24 cellular contexts compared by ENCODE assay signal in genomic region chr17:80598813-80599545, GRCh38. TPM values are rescaled to one million over a fixed set of nuclear protein-coding genes. Genes with fewer than 3 reads are reported as not detected.
DNase-seq lines count a peak whose midpoint lies in the region; ATAC-seq, FAIRE-seq and TF ChIP-seq lines count a peak whose summit lies in the region.
"Had no signal": no experiment of that assay in that cellular context is flagged by ENCODE, and none has a peak within 500 bp of the region (broad histone marks: within the 10 kb centered on the region; RNA-seq: fewer than 3 reads in every experiment).

No MANE protein-coding gene starts in this region.

- H3K4me1 ChIP-seq in GM12878 (ENCODE audit: control insufficient read depth, insufficient read depth, low read length) (peaks cover 6% of the 10 kb centered on the region; the same call in 1 of the 2 replicates), small intestine (ENCODE audit: control insufficient read depth in 2 of 2, insufficient read depth in 1 of 2, low read depth in 1 of 2, low read length in 1 of 2) (peaks cover 13 to 20% of the 10 kb centered on the region in 2 donors)
- H3K4me1 ChIP-seq: parathyroid adenoma had no signal

- H3K36me3 Mint-ChIP-seq in activated CD4-positive, alpha-beta T cell treated with anti-CD3 and anti-CD28 coated beads for 36 hours (ENCODE audit: low read depth) = peaks cover 26% of the 10 kb centered on the region

- CTCF ChIA-PET in activated CD4-positive, alpha-beta T cell treated with anti-CD3 and anti-CD28 coated beads for 36 hours (lab: Charles Lee) = interaction anchor here (0.8 to 1.2 kb wide), 2 partner anchors 21 to 190 kb away, joined by 3 read pairs; no protein-coding TSS in a partner anchor
- CTCF ChIA-PET in GM12878 (lab: Yijun Ruan, JAX) = interaction anchor here (0.6 to 0.9 kb wide), 3 partner anchors 16 to 23 kb away, joined by 3 read pairs; no protein-coding TSS in a partner anchor

- intact Hi-C loops in activated CD4-positive, alpha-beta T cell treated with anti-CD3 and anti-CD28 coated beads for 36 hours (cut with DNase I, micrococcal nuclease) = loop anchor here in 1 of 2 experiments (5.0 kb wide), 1 partner anchor 78 kb away; no protein-coding TSS in a partner anchor
- intact Hi-C loops in GM12878 (cut with micrococcal nuclease; ENCODE audit: unreplicated experiment) = no loop called here

- TF ChIP-seq EP300 in GM12878 (IDR thresholded peaks at IDR 0.05; ENCODE audit: borderline replicate concordance in 1 of 2, control insufficient read depth in 1 of 2, low read depth in 2 of 2, low read length in 2 of 2) = no peak

- no peak overlapping the region for H3K4me3 ChIP-seq in GM12878
- no peak overlapping the region for H3K4me3 ChIP-seq in small intestine (ENCODE audit: low read depth in 1 of 2, low read length in 2 of 2)
- H3K4me3 ChIP-seq in brain microvascular endothelial cell (ENCODE audit: low read depth, low read length) = no peak overlapping the region
- H3K4me3 ChIP-seq: BLaER1 treated with 17β-estradiol and CSF1 and Interleukin-3, amounts not matched to agents 10 nM and 100 nM; upper lobe of left lung had no signal

- RAD21 ChIA-PET in GM12878 (lab: Charles Lee; ENCODE audit: unreplicated experiment) = no interaction called here

- H3K4me3 Mint-ChIP-seq in activated CD4-positive, alpha-beta T cell treated with anti-CD3 and anti-CD28 coated beads for 36 hours = no peak overlapping the region
- H3K4me3 Mint-ChIP-seq: activated naive CD4-positive, alpha-beta T cell treated with anti-CD3 and anti-CD28 coated beads for 36 hours; H9; stimulated activated naive CD8-positive, alpha-beta T cell treated with anti-CD3 and anti-CD28 coated beads, Interleukin-15, Interleukin-2, amounts not matched to agents 100 ng/mL and 50 ng/mL, for 24 hours had no signal

- no peak overlapping the region for H3K9ac ChIP-seq in GM12878 (ENCODE audit: control insufficient read depth, insufficient read depth, low read length)
- H3K9ac ChIP-seq: BLaER1 treated with 17β-estradiol and CSF1 and Interleukin-3, amounts not matched to agents 10 nM and 100 nM; parathyroid adenoma had no signal

- peaks cover 0 to 2% of the 10 kb centered on the region in 2 experiments; a peak in 2 of 4 replicates for H3K36me3 ChIP-seq in GM12878 (ENCODE audit: control insufficient read depth in 2 of 2, insufficient read depth in 2 of 2, low read length in 1 of 2)
- no peaks in the 10 kb centered on the region for H3K36me3 ChIP-seq in small intestine (ENCODE audit: control insufficient read depth in 2 of 2, insufficient read depth in 2 of 2, low read length in 2 of 2)
- H3K36me3 ChIP-seq in brain microvascular endothelial cell (replicated peaks) = no peaks in the 10 kb centered on the region
- H3K36me3 ChIP-seq: upper lobe of left lung had no signal

- SMC1A ChIA-PET in GM12878 (lab: Charles Lee; ENCODE audit: uncharacterized antibody, unreplicated experiment) = no interaction called here

- no peak for DNase-seq in activated CD4-positive, alpha-beta T cell treated with anti-CD3 and anti-CD28 coated beads for 36 hours
- no peak for DNase-seq in activated CD4-positive, alpha-beta T cell treated with anti-CD3 and anti-CD28 coated beads, Interleukin-2, amount 50 U/mL, for 1 hour
- DNase-seq in NCI-H82 (lab: John Stamatoyannopoulos, UW) (peak; percentile 86), GM12878 (ENCODE audit: low read depth, low spot score) (no peak), small intestine (no peak), brain microvascular endothelial cell (no peak)
- DNase-seq: activated CD4-positive, alpha-beta T cell treated with anti-CD3 and anti-CD28 coated beads, Interleukin-2, amount 10 ng/mL, durations not matched to agents 24 days and 14 days; activated T-cell treated with anti-CD3 and anti-CD28 coated beads for 4 hours; cortex of kidney; foreskin fibroblast; H9; hypothalamus; NCI-H2029 treated with DMSO at 0.1 percent for 48 hours; SW 1271; upper lobe of left lung had no signal

- POLR2A ChIA-PET in activated CD4-positive, alpha-beta T cell treated with anti-CD3 and anti-CD28 coated beads for 36 hours (lab: Charles Lee) = no interaction called here
- POLR2A ChIA-PET in GM12878 (lab: Charles Lee) = no interaction called here

- no peak for TF ChIP-seq RAD21 in GM12878 (IDR thresholded peaks at IDR 0.05; ENCODE audit: insufficient read depth, low read depth, low read length)

- no peak for TF ChIP-seq POLR2A in GM12878 (IDR thresholded peaks at IDR 0.05; ENCODE audit: low read depth, low read length)

- no peaks in the 10 kb centered on the region for H3K27me3 Mint-ChIP-seq in activated CD4-positive, alpha-beta T cell treated with anti-CD3 and anti-CD28 coated beads for 36 hours
- H3K27me3 Mint-ChIP-seq: activated CD4-positive, alpha-beta T cell treated with anti-CD3 and anti-CD28 coated beads, Interleukin-2, amount 10 ng/mL, durations not matched to agents 24 days and 14 days; stimulated activated naive CD8-positive, alpha-beta T cell treated with anti-CD3 and anti-CD28 coated beads, Interleukin-15, Interleukin-2, amounts not matched to agents 100 ng/mL and 50 ng/mL, for 24 hours had no signal

- no peak overlapping the region for H3K4me2 ChIP-seq in GM12878 (ENCODE audit: control insufficient read depth, insufficient read depth)
- H3K4me2 ChIP-seq: BLaER1 treated with 17β-estradiol and CSF1 and Interleukin-3, amounts not matched to agents 10 nM and 100 nM had no signal

- H2AFZ ChIP-seq in GM12878 (ENCODE audit: control insufficient read depth, low read depth, low read length) = no peak overlapping the region
- H2AFZ ChIP-seq: parathyroid adenoma had no signal

- 95% methylated on average over 9 of the region's 9 CpGs for WGBS in GM12878 (ENCODE audit: insufficient coverage, insufficient replicate concordance, low lambda C conversion rate, missing lambda C conversion rate)
- 66 to 83% (median 79%) methylated on average over 9 of the region's 9 CpGs for WGBS in small intestine, 3 donors

- peaks cover 26% of the 10 kb centered on the region for H3K79me2 ChIP-seq in GM12878 (ENCODE audit: control insufficient read depth, insufficient read depth, low read length)

- H3K9me3 Mint-ChIP-seq in activated CD4-positive, alpha-beta T cell treated with anti-CD3 and anti-CD28 coated beads for 36 hours (ENCODE audit: low read depth) = no peaks in the 10 kb centered on the region
- H3K9me3 Mint-ChIP-seq: activated CD4-positive, alpha-beta T cell treated with anti-CD3 and anti-CD28 coated beads, Interleukin-2, amount 10 ng/mL, durations not matched to agents 24 days and 14 days; activated naive CD4-positive, alpha-beta T cell treated with anti-CD3 and anti-CD28 coated beads for 36 hours; stimulated activated naive CD8-positive, alpha-beta T cell treated with anti-CD3 and anti-CD28 coated beads, Interleukin-15, Interleukin-2, amounts not matched to agents 100 ng/mL and 50 ng/mL, for 24 hours had no signal

- no peaks in the 10 kb centered on the region for H4K20me1 ChIP-seq in GM12878 (ENCODE audit: control insufficient read depth, insufficient read depth)

- ATAC-seq in activated CD4-positive, alpha-beta T cell treated with anti-CD3 and anti-CD28 coated beads for 36 hours = no peak
- ATAC-seq in GM12878 (no peak), GM21390 (IDR thresholded peaks at IDR 0.05; ENCODE audit: unreplicated experiment) (no peak), GM19395 (IDR thresholded peaks at IDR 0.05; ENCODE audit: unreplicated experiment) (no peak)
- ATAC-seq: sciatic nerve had no signal

- no peaks in the 10 kb centered on the region; the same call in 2 of the 3 replicates for H3K9me3 ChIP-seq in GM12878 (replicated peaks; ENCODE audit: control insufficient read depth, insufficient read depth, low read length)
- no peaks in the 10 kb centered on the region for H3K9me3 ChIP-seq in small intestine (ENCODE audit: control insufficient read depth, low read depth)
- H3K9me3 ChIP-seq: upper lobe of left lung had no signal

- in situ Hi-C loops in GM12878 (cut with MboI) (no loop called here), brain microvascular endothelial cell (cut with HindIII; ENCODE audit: low pct_ligation_motif_present, low sequenced_read_pairs) (no loop called here)

- H3K27ac Mint-ChIP-seq in activated CD4-positive, alpha-beta T cell treated with anti-CD3 and anti-CD28 coated beads for 36 hours = peak overlapping the region; percentile 45
- H3K27ac Mint-ChIP-seq: activated naive CD4-positive, alpha-beta T cell treated with anti-CD3 and anti-CD28 coated beads for 36 hours had no signal

- FAIRE-seq in GM12878 (lab: Jason Lieb, UNC) = no peak
- no peak for FAIRE-seq in small intestine (lab: Jason Lieb, UNC)
- FAIRE-seq: GM12892, TTC549 had no signal

- H3K4me1 Mint-ChIP-seq in activated CD4-positive, alpha-beta T cell treated with anti-CD3 and anti-CD28 coated beads for 36 hours = peaks cover 85% of the 10 kb centered on the region

- no TSS peak for BruUV-seq in GM12878 (replicated peaks; lab: Mats Ljungman, UMichigan)

- TF ChIP-seq CTCF in GM12878 (IDR thresholded peaks at IDR 0.05 in 2 of 3, conservative IDR thresholded peaks at IDR 0.05 in 1 of 3; ENCODE audit: control insufficient read depth in 2 of 3, extremely low read depth in 1 of 3, insufficient read depth in 1 of 3, low read depth in 3 of 3, low read length in 3 of 3) (no peak), brain microvascular endothelial cell (IDR thresholded peaks at IDR 0.05; ENCODE audit: low read depth, low read length, missing control alignments) (no peak)

- H3K27me3 ChIP-seq in GM12878 (replicated peaks in 1 of 2; ENCODE audit: control insufficient read depth in 2 of 2, insufficient read depth in 2 of 2, low read length in 1 of 2) = no peaks in the 10 kb centered on the region
- H3K27me3 ChIP-seq in small intestine (ENCODE audit: control insufficient read depth in 2 of 2, insufficient read depth in 2 of 2, low read length in 2 of 2) = no peaks in the 10 kb centered on the region
- no peaks in the 10 kb centered on the region for H3K27me3 ChIP-seq in brain microvascular endothelial cell (replicated peaks)
- H3K27me3 ChIP-seq: BLaER1 treated with 17β-estradiol and CSF1 and Interleukin-3, amounts not matched to agents 10 nM and 100 nM; upper lobe of left lung had no signal

- peak overlapping the region; percentile 8; the same call in 1 of the 2 replicates for H3K27ac ChIP-seq in GM12878 (ENCODE audit: control insufficient read depth, insufficient read depth)
- H3K27ac ChIP-seq in small intestine (ENCODE audit: low read depth in 1 of 2, low read length in 1 of 2) = peak overlapping the region; percentile 56 to 89
- H3K27ac ChIP-seq in brain microvascular endothelial cell = no peak overlapping the region
- H3K27ac ChIP-seq: BLaER1 treated with 17β-estradiol and CSF1 and Interleukin-3, amounts not matched to agents 10 nM and 100 nM; parathyroid adenoma; upper lobe of left lung had no signal

RNA-seq across cellular contexts. Expression of gene RPTOR, which starts 54.3 kb away (rescaled TPM):
- 10 to 100 TPM; 48.6 to 58.1 TPM for total RNA-seq in activated CD4-positive, alpha-beta T cell treated with anti-CD3 and anti-CD28 coated beads for 36 hours
- 181 and 215 TPM in 2 replicates for total RNA-seq in GM12878 (2013; cell fraction: nucleolus; rRNA removed)
- total RNA-seq in GM12878 (2014; rRNA removed) (9.8 and 11.8 TPM in 2 replicates), GM12878 (2014; rRNA removed; fragmentation: Illumina TruSeq; extraction: Trizol) (6.1 and 6.7 TPM in 2 replicates), GM12878 (2021) (30.0 and 32.1 TPM in 2 replicates)
- 3.8 TPM for polyA plus RNA-seq in GM12878 (2011; ENCODE audit: low read depth)
- polyA plus RNA-seq in GM12878 (2011; rRNA removed) (1.8 and 2.6 TPM in 2 replicates), GM12878 (2014; fragmentation: Illumina TruSeq; extraction: Trizol) (3.3 and 6.2 TPM in 2 replicates), GM12878 (2014; fragmentation: Nextera tagmentation; extraction: Ambion mirVana) (under 1 TPM; 0.18 to 0.26 TPM), GM12878 (2014; rRNA removed) (9.3 and 12.2 TPM in 2 replicates), GM12878 (2016; fragmentation: Nextera tagmentation; extraction: Ambion mirVana) (10 to 100 TPM in 1 of 2 experiments, 1 to 10 TPM in 1; 9.9 to 10.9 TPM), small intestine (10 to 100 TPM in 1 of 3 donors, 1 to 10 TPM in 2; 3.2 to 14.3 (median 5.8) TPM)
- polyA plus RNA-seq in GM12878 (2011; cell fraction: cytosol; rRNA removed) = 4.8 and 4.9 TPM in 2 replicates
- polyA plus RNA-seq in GM12878 (2011; cell fraction: nucleus; rRNA removed) = 17.4 and 23.3 TPM in 2 replicates
- 9.5 and 10.9 TPM in 2 replicates for polyA plus RNA-seq in GM12878 (2012)
- 11.4 and 20.0 TPM in 2 replicates for polyA minus RNA-seq in GM12878 (2011; rRNA and poly(A)+ RNA removed)
- 6.4 and 7.1 TPM in 2 replicates for polyA minus RNA-seq in GM12878 (2011; cell fraction: cytosol; rRNA and poly(A)+ RNA removed)
- 28.2 and 48.3 TPM in 2 replicates for polyA minus RNA-seq in GM12878 (2011; cell fraction: nucleus; rRNA and poly(A)+ RNA removed)
